In genomic region chr3:48057521-48057920, GRCh38 we compare ENCODE assay signal across 28 cellular contexts. TPM values are rescaled to one million over a fixed set of nuclear protein-coding genes. Genes with fewer than 3 reads are reported as not detected.
DNase-seq lines count a peak whose midpoint lies in the region; ATAC-seq and TF ChIP-seq lines count a peak whose summit lies in the region.
"Had no signal": no experiment of that assay in that cellular context is flagged by ENCODE, and none has a peak within 500 bp of the region (broad histone marks: within the 10 kb centered on the region; RNA-seq: fewer than 3 reads in every experiment).

No MANE protein-coding gene starts in this region.

- no peaks in the 10 kb centered on the region for H3K27me3 ChIP-seq in osteoblast (ENCODE audit: insufficient read depth, low read length)
- H3K27me3 ChIP-seq: colonic mucosa, esophagus muscularis mucosa had no signal

- DNase-seq in AG20443 (ENCODE audit: low spot score), result peak; percentile 23
- peak; percentile 59 for DNase-seq in HFF-Myc (ENCODE audit: extremely low read depth, low read depth)
- DNase-seq in choroid plexus epithelial cell (ENCODE audit: low read depth), result peak; percentile 60
- peak; percentile 46 for DNase-seq in osteoblast (ENCODE audit: insufficient read length, low spot score, missing footprints)
- no peak for DNase-seq in stimulated activated naive B cell treated with anti-CD40 and anti-IgM and Interleukin-4, amounts not matched to agents 10 μg/mL and 1 μg/mL and 100 μg/mL, for 72 hours
- DNase-seq in stimulated activated CD4-positive, alpha-beta T cell treated with anti-CD3 and anti-CD28 coated beads, Interleukin-2, amount 100 ng/mL, for 24 hours, result no peak
- no peak for DNase-seq in lower leg skin (ENCODE audit: low spot score in 2 of 2)
- DNase-seq: activated CD4-positive, alpha-beta T cell treated with anti-CD3 and anti-CD28 coated beads for 48 hours; activated T-cell treated with anti-CD3 and anti-CD28 coated beads, Interleukin-2, amount 50 U/mL, for 4 hours; CD8-positive, alpha-beta T cell; colonic mucosa; effector memory CD8-positive, alpha-beta T cell; GF-D8; glutamatergic neuron; H7; kidney glomerular epithelial cell; naive B cell; NCI-H1048; NCI-H2029; NCI-H226; nucleus accumbens; OCI-M1; stimulated activated CD4-positive, alpha-beta T cell treated with anti-CD3 and anti-CD28 coated beads, Interleukin-4, amount 100 ng/mL, for 24 hours had no signal

- peaks cover 9 to 24% of the 10 kb centered on the region in 2 donors for H3K36me3 Mint-ChIP-seq in stimulated activated naive B cell treated with anti-CD40 and anti-IgM and Interleukin-4, amounts not matched to agents 10 μg/mL and 1 μg/mL and 100 μg/mL, for 72 hours
- H3K36me3 Mint-ChIP-seq: naive B cell had no signal

- H2AFZ ChIP-seq in osteoblast (ENCODE audit: low read length), result no peak overlapping the region

- no peak for ATAC-seq in stimulated activated naive B cell treated with anti-CD40 and anti-IgM and Interleukin-4, amounts not matched to agents 10 μg/mL and 1 μg/mL and 100 μg/mL, for 72 hours (replicated peaks)
- ATAC-seq: activated T-cell treated with anti-CD3 and anti-CD28 coated beads, Interleukin-2, amount 50 U/mL, for 4 hours; CD8-positive, alpha-beta T cell; effector memory CD8-positive, alpha-beta T cell had no signal

- H3K4me3 ChIP-seq in HFF-Myc (replicated peaks; ENCODE audit: low read depth, low read length) (no peak overlapping the region), choroid plexus epithelial cell (ENCODE audit: low read depth, low read length) (no peak overlapping the region), osteoblast (ENCODE audit: insufficient read depth, low read length) (no peak overlapping the region), lower leg skin (ENCODE audit: low read depth, poor library complexity, severe bottlenecking) (no peak overlapping the region)
- H3K4me3 ChIP-seq: colonic mucosa, esophagus muscularis mucosa had no signal

- H3K9me3 ChIP-seq in osteoblast (ENCODE audit: low read depth, low read length), result no peaks in the 10 kb centered on the region
- H3K9me3 ChIP-seq: colonic mucosa, esophagus muscularis mucosa had no signal

- H3K27ac Mint-ChIP-seq in stimulated activated naive B cell treated with anti-CD40 and anti-IgM and Interleukin-4, amounts not matched to agents 10 μg/mL and 1 μg/mL and 100 μg/mL, for 72 hours, result no peak overlapping the region
- H3K27ac Mint-ChIP-seq: brain; CD8-positive, alpha-beta T cell; memory B cell; stimulated activated naive CD8-positive, alpha-beta T cell treated with anti-CD3 and anti-CD28 coated beads, Interleukin-15, Interleukin-2, amounts not matched to agents 100 ng/mL and 50 ng/mL, for 24 hours; T-helper 2 cell treated with Interferon-gamma antibody and Interleukin-4, amounts not matched to agents 5 μg/mL and 100 μg/mL, for 36 hours had no signal

- no peak for TF ChIP-seq POLR2A in lower leg skin (IDR thresholded peaks at IDR 0.05)

- H3K4me3 Mint-ChIP-seq in stimulated activated naive B cell treated with anti-CD40 and anti-IgM and Interleukin-4, amounts not matched to agents 10 μg/mL and 1 μg/mL and 100 μg/mL, for 72 hours, result no peak overlapping the region
- H3K4me3 Mint-ChIP-seq: activated T-cell treated with anti-CD3 and anti-CD28 coated beads, Interleukin-2, amount 50 U/mL, for 4 hours; brain; CD8-positive, alpha-beta T cell; memory B cell; naive B cell; stimulated activated naive CD8-positive, alpha-beta T cell treated with anti-CD3 and anti-CD28 coated beads, Interleukin-15, Interleukin-2, amounts not matched to agents 100 ng/mL and 50 ng/mL, for 24 hours; T-helper 2 cell treated with Interferon-gamma antibody and Interleukin-4, amounts not matched to agents 5 μg/mL and 100 μg/mL, for 36 hours had no signal

- no peaks in the 10 kb centered on the region for H3K36me3 ChIP-seq in osteoblast (ENCODE audit: insufficient read depth, low read length)
- H3K36me3 ChIP-seq: colonic mucosa, esophagus muscularis mucosa had no signal

- intact Hi-C loops in lower leg skin (cut with DNase I; ENCODE audit: low total_unique reads), result no loop called here

- H3K4me1 ChIP-seq in osteoblast (ENCODE audit: insufficient read depth, low read length), result peaks cover 7% of the 10 kb centered on the region
- H3K4me1 ChIP-seq: colonic mucosa had no signal

- H3K79me2 ChIP-seq in osteoblast (ENCODE audit: insufficient read depth, low read length), result peaks cover 66% of the 10 kb centered on the region

- peak overlapping the region; percentile 16 for H3K27ac ChIP-seq in osteoblast (ENCODE audit: low read depth, low read length)
- H3K27ac ChIP-seq: colonic mucosa had no signal

- no peak for TF ChIP-seq CTCF in HFF-Myc (IDR thresholded peaks at IDR 0.05; ENCODE audit: low read depth, low read length, missing control alignments)
- TF ChIP-seq CTCF in choroid plexus epithelial cell (conservative IDR thresholded peaks at IDR 0.05; ENCODE audit: low read depth, low read length), result no peak
- no peak for TF ChIP-seq CTCF in osteoblast (IDR thresholded peaks at IDR 0.05; ENCODE audit: extremely low read depth, low read depth, low read length)
- TF ChIP-seq CTCF in lower leg skin (IDR thresholded peaks at IDR 0.05), result no peak

- WGBS in lower leg skin, 2 donors, result 55 to 65% methylated on average over 2 of the region's 2 CpGs

- H3K27me3 Mint-ChIP-seq in stimulated activated naive B cell treated with anti-CD40 and anti-IgM and Interleukin-4, amounts not matched to agents 10 μg/mL and 1 μg/mL and 100 μg/mL, for 72 hours, result no peaks in the 10 kb centered on the region
- H3K27me3 Mint-ChIP-seq: brain; effector memory CD8-positive, alpha-beta T cell; memory B cell; naive B cell; stimulated activated naive CD8-positive, alpha-beta T cell treated with anti-CD3 and anti-CD28 coated beads, Interleukin-15, Interleukin-2, amounts not matched to agents 100 ng/mL and 50 ng/mL, for 24 hours had no signal

- H3K4me1 Mint-ChIP-seq in stimulated activated naive B cell treated with anti-CD40 and anti-IgM and Interleukin-4, amounts not matched to agents 10 μg/mL and 1 μg/mL and 100 μg/mL, for 72 hours, result peaks cover 7 to 9% of the 10 kb centered on the region in 2 donors
- H3K4me1 Mint-ChIP-seq: brain had no signal

- H3K9me3 Mint-ChIP-seq in stimulated activated naive B cell treated with anti-CD40 and anti-IgM and Interleukin-4, amounts not matched to agents 10 μg/mL and 1 μg/mL and 100 μg/mL, for 72 hours, result peaks cover 0 to 2% of the 10 kb centered on the region in 2 donors
- H3K9me3 Mint-ChIP-seq: activated T-cell treated with anti-CD3 and anti-CD28 coated beads, Interleukin-2, amount 50 U/mL, for 4 hours; CD8-positive, alpha-beta T cell; effector memory CD8-positive, alpha-beta T cell; memory B cell had no signal

- H4K20me1 ChIP-seq in osteoblast (ENCODE audit: insufficient read depth, low read length), result peaks cover 33% of the 10 kb centered on the region

- no peak overlapping the region for H3K4me2 ChIP-seq in osteoblast (ENCODE audit: insufficient read depth, low read length)

RNA-seq across cellular contexts. Expression of gene MAP4, which starts 41.3 kb away (rescaled TPM):
- 158 TPM in 2 replicates for total RNA-seq in osteoblast
- total RNA-seq in lower leg skin, result 100 to 1,000 TPM; 102 to 161 (median 126) TPM

Comparison
In these comparisons a context has a peak if more than half of its experiments do, and no peak if none do; other contexts are left out.
1. DNase-seq: peak in AG20443 (single experiment), HFF-Myc (single experiment), choroid plexus epithelial cell (single experiment) and osteoblast (single experiment); none in stimulated activated naive B cell treated with anti-CD40 and anti-IgM and Interleukin-4, amounts not matched to agents 10 μg/mL and 1 μg/mL and 100 μg/mL, for 72 hours (single experiment), stimulated activated CD4-positive, alpha-beta T cell treated with anti-CD3 and anti-CD28 coated beads, Interleukin-2, amount 100 ng/mL, for 24 hours (0 of 2) and lower leg skin (0 of 2).